8 cellular contexts compared by ENCODE assay signal in genomic region chr2:96762529-96763253, GRCh38. TPM values are rescaled to one million over a fixed set of nuclear protein-coding genes. Genes with fewer than 3 reads are reported as not detected.
A peak's percentile ranks its signal among the peaks of the same experiment; 100 is the strongest.
DNase-seq lines count a peak whose midpoint lies in the region; ATAC-seq and TF ChIP-seq lines count a peak whose summit lies in the region.

No MANE protein-coding gene starts in this region.

- H3K9me3 ChIP-seq in cardiac muscle cell (ENCODE audit: low read depth) (no peaks in the 10 kb centered on the region), RWPE2 (ENCODE audit: severe bottlenecking) (no peaks in the 10 kb centered on the region)

- intact Hi-C loops in Right ventricle myocardium inferior (cut with DNase I), result loop anchor here (5.0 kb wide), 2 partner anchors 55 to 95 kb away; partner anchors contain the start of genes ANKRD39 and CNNM3

- H3K4me3 ChIP-seq in cardiac muscle cell (peak overlapping the region; percentile 28), RWPE2 (ENCODE audit: severe bottlenecking) (peak overlapping the region; percentile 87), fibroblast of pulmonary artery (replicated peaks; ENCODE audit: low read depth, low read length) (peak overlapping the region; percentile 36), skeletal muscle cell (ENCODE audit: low read depth, low read length) (peak overlapping the region; percentile 35)

- H3K4me1 ChIP-seq in cardiac muscle cell (ENCODE audit: low read depth), result peaks cover 30% of the 10 kb centered on the region
- H3K4me1 ChIP-seq in RWPE2 (ENCODE audit: insufficient read depth, poor library complexity, severe bottlenecking), result peaks cover 18% of the 10 kb centered on the region

- no peaks in the 10 kb centered on the region for H3K27me3 ChIP-seq in cardiac muscle cell
- no peaks in the 10 kb centered on the region for H3K27me3 ChIP-seq in RWPE2 (ENCODE audit: insufficient read depth, poor library complexity, severe bottlenecking)

- no peak for ATAC-seq in Right ventricle myocardium inferior
- ATAC-seq in RWPE2 (ENCODE audit: low read depth), result peak; percentile 16
- no peak for ATAC-seq in HG02981 (IDR thresholded peaks at IDR 0.05; ENCODE audit: unreplicated experiment)

- DNase-seq in cardiac muscle cell (ENCODE audit: low read depth in 1 of 2, low spot score in 1 of 2) (peak; percentile 32 to 69), Right ventricle myocardium inferior (ENCODE audit: missing footprints) (no peak), RWPE2 (ENCODE audit: low spot score) (no peak), fibroblast of pulmonary artery (ENCODE audit: low read depth) (no peak), skeletal muscle cell (ENCODE audit: low read depth) (no peak), NCI-H774 (lab: John Stamatoyannopoulos, UW) (no peak), NCI-H526 (lab: John Stamatoyannopoulos, UW) (no peak)

- H3K27ac ChIP-seq in cardiac muscle cell (peak overlapping the region; percentile 21), RWPE2 (ENCODE audit: poor library complexity, severe bottlenecking) (no peak overlapping the region)

- TF ChIP-seq CTCF in cardiac muscle cell (IDR thresholded peaks at IDR 0.05; ENCODE audit: low read depth, low read length), result no peak
- no peak for TF ChIP-seq CTCF in RWPE2 (IDR thresholded peaks at IDR 0.05; ENCODE audit: poor library complexity, severe bottlenecking)
- no peak for TF ChIP-seq CTCF in fibroblast of pulmonary artery (IDR thresholded peaks at IDR 0.05; ENCODE audit: low read length, missing control alignments)

- H3K36me3 ChIP-seq in cardiac muscle cell (no peaks in the 10 kb centered on the region), RWPE2 (ENCODE audit: low read depth) (no peaks in the 10 kb centered on the region)

RNA-seq across cellular contexts. Expression of gene CNNM4, which starts 2.0 kb away (rescaled TPM):
- total RNA-seq in cardiac muscle cell (14.9 and 18.8 TPM in 2 replicates), Right ventricle myocardium inferior (33.3 TPM)
- 10.2 and 15.5 TPM in 2 replicates for polyA plus RNA-seq in cardiac muscle cell

RNA-seq across cellular contexts. Expression of gene LMAN2L, which starts 22.8 kb away (rescaled TPM):
- total RNA-seq in cardiac muscle cell (28.8 and 34.7 TPM in 2 replicates), Right ventricle myocardium inferior (26.2 TPM)
- 51.4 and 64.3 TPM in 2 replicates for polyA plus RNA-seq in cardiac muscle cell

RNA-seq across cellular contexts. Expression of gene CNNM3, which starts 53.4 kb away (rescaled TPM):
- total RNA-seq in cardiac muscle cell (15.2 and 18.9 TPM in 2 replicates), Right ventricle myocardium inferior (13.3 TPM)
- polyA plus RNA-seq in cardiac muscle cell, result 37.6 and 46.6 TPM in 2 replicates

Comparison
In these comparisons a context has a peak if more than half of its experiments do, and no peak if none do; other contexts are left out.
1. DNase-seq: peak in cardiac muscle cell (2 of 2); none in Right ventricle myocardium inferior (single experiment), RWPE2 (single experiment), fibroblast of pulmonary artery (single experiment), skeletal muscle cell (single experiment), NCI-H774 (single experiment) and NCI-H526 (0 of 2).
2. H3K4me3 ChIP-seq: peak in every context shown above with its lines; median percentile 87 in RWPE2; 36 in fibroblast of pulmonary artery; 35 in skeletal muscle cell; 28 in cardiac muscle cell.